15 cellular contexts compared by ENCODE assay signal in genomic region chr18:57631697-57632096, GRCh38. TPM values are rescaled to one million over a fixed set of nuclear protein-coding genes. Genes with fewer than 3 reads are reported as not detected.
DNase-seq lines count a peak whose midpoint lies in the region; ATAC-seq and TF ChIP-seq lines count a peak whose summit lies in the region.
"Had no signal": no experiment of that assay in that cellular context is flagged by ENCODE, and none has a peak within 500 bp of the region (broad histone marks: within the 10 kb centered on the region; RNA-seq: fewer than 3 reads in every experiment).

No MANE protein-coding gene starts in this region.

- H3K4me1 Mint-ChIP-seq in activated CD8-positive, alpha-beta T cell treated with anti-CD3 and anti-CD28 coated beads for 36 hours (ENCODE audit: low read depth), result peaks cover 20% of the 10 kb centered on the region
- H3K4me1 Mint-ChIP-seq in natural killer cell, result peaks cover 10 to 22% of the 10 kb centered on the region in 2 donors

- no peaks in the 10 kb centered on the region for H3F3A ChIP-seq in smooth muscle cell (ENCODE audit: low read depth)

- intact Hi-C loops in activated CD8-positive, alpha-beta T cell treated with anti-CD3 and anti-CD28 coated beads for 36 hours (cut with micrococcal nuclease), result loop anchor here (5.0 kb wide), 1 partner anchor 211 kb away; no protein-coding TSS in a partner anchor
- intact Hi-C loops in natural killer cell (cut with micrococcal nuclease), result loop anchor here (2.0 kb wide), 1 partner anchor 45 kb away; the partner anchor contains the start of gene FECH

- no peaks in the 10 kb centered on the region for H3K9me3 ChIP-seq in smooth muscle cell (replicated peaks; ENCODE audit: low read depth)
- H3K9me3 ChIP-seq: lower lobe of right lung, suprapubic skin had no signal

- no peak for ATAC-seq in activated CD8-positive, alpha-beta T cell treated with anti-CD3 and anti-CD28 coated beads for 36 hours
- no peak for ATAC-seq in natural killer cell
- ATAC-seq: lower lobe of right lung had no signal

- H3K9me3 Mint-ChIP-seq in activated CD8-positive, alpha-beta T cell treated with anti-CD3 and anti-CD28 coated beads for 36 hours, result no peaks in the 10 kb centered on the region
- no peaks in the 10 kb centered on the region for H3K9me3 Mint-ChIP-seq in natural killer cell

- TF ChIP-seq CTCF in activated CD8-positive, alpha-beta T cell treated with anti-CD3 and anti-CD28 coated beads for 36 hours (IDR thresholded peaks at IDR 0.05), result no peak
- no peak for TF ChIP-seq CTCF in natural killer cell (IDR thresholded peaks at IDR 0.05)
- no peak for TF ChIP-seq CTCF in brain microvascular endothelial cell (IDR thresholded peaks at IDR 0.05; ENCODE audit: low read depth, low read length, missing control alignments)
- no peak for TF ChIP-seq CTCF in smooth muscle cell (IDR thresholded peaks at IDR 0.05; ENCODE audit: borderline replicate concordance, insufficient read depth, poor library complexity, severe bottlenecking)

- DNase-seq in NCI-H510A treated with DMSO at 0.1 percent for 48 hours (lab: John Stamatoyannopoulos, UW) (peak; percentile 21), NCI-H510A (lab: John Stamatoyannopoulos, UW) (no peak), DMS79 treated with DMSO at 0.1 percent for 48 hours (lab: John Stamatoyannopoulos, UW) (peak; percentile 22), natural killer cell (no peak), brain microvascular endothelial cell (no peak), glomerular visceral epithelial cell (ENCODE audit: extremely low spot score) (no peak), smooth muscle cell (lab: John Stamatoyannopoulos, UW; ENCODE audit: unreplicated experiment) (no peak)
- no peak for DNase-seq in activated CD8-positive, alpha-beta T cell treated with anti-CD3 and anti-CD28 coated beads for 36 hours
- DNase-seq: activated CD4-positive, CD25-positive, alpha-beta regulatory T cell treated with anti-CD3 and anti-CD28 coated beads, Interleukin-2, amount 50 U/mL, for 72 hours; effector memory CD4-positive, alpha-beta T cell; lower lobe of right lung; MM.1S; SHP77 had no signal

- peak overlapping the region; percentile 1 for H3K27ac Mint-ChIP-seq in activated CD8-positive, alpha-beta T cell treated with anti-CD3 and anti-CD28 coated beads for 36 hours
- H3K27ac Mint-ChIP-seq in natural killer cell, result peak overlapping the region in 1 of 2 donors; percentile 37

- H3K9ac ChIP-seq in smooth muscle cell (ENCODE audit: low read depth), result no peak overlapping the region

- CTCF ChIA-PET in activated CD8-positive, alpha-beta T cell treated with anti-CD3 and anti-CD28 coated beads for 36 hours (lab: Charles Lee), result interaction anchor here (0.9 to 1.1 kb wide), 2 partner anchors 11 to 40 kb away, joined by 3 read pairs; no protein-coding TSS in a partner anchor

- peak overlapping the region; percentile 97 for H3K4me3 Mint-ChIP-seq in activated CD8-positive, alpha-beta T cell treated with anti-CD3 and anti-CD28 coated beads for 36 hours
- H3K4me3 Mint-ChIP-seq in natural killer cell, result peak overlapping the region; percentile 97

- peaks cover 5% of the 10 kb centered on the region for H3K36me3 Mint-ChIP-seq in activated CD8-positive, alpha-beta T cell treated with anti-CD3 and anti-CD28 coated beads for 36 hours (ENCODE audit: low read depth)
- H3K36me3 Mint-ChIP-seq in natural killer cell, result no peaks in the 10 kb centered on the region

- no peaks in the 10 kb centered on the region for H3K4me1 ChIP-seq in smooth muscle cell (ENCODE audit: low read depth)

- no peaks in the 10 kb centered on the region for H3K27me3 Mint-ChIP-seq in activated CD8-positive, alpha-beta T cell treated with anti-CD3 and anti-CD28 coated beads for 36 hours
- H3K27me3 Mint-ChIP-seq in natural killer cell (ENCODE audit: low read depth in 2 of 2), result no peaks in the 10 kb centered on the region

- POLR2A ChIA-PET in activated CD8-positive, alpha-beta T cell treated with anti-CD3 and anti-CD28 coated beads for 36 hours (lab: Charles Lee), result interaction anchor here (3.1 kb wide), 1 partner anchor 11 kb away, joined by 22 read pairs; the partner anchor contains the start of gene NARS1

- WGBS in smooth muscle cell (ENCODE audit: low lambda C conversion rate), result 100% methylated on average over 2 of the region's 2 CpGs

- in situ Hi-C loops in brain microvascular endothelial cell (cut with HindIII; ENCODE audit: low pct_ligation_motif_present, low sequenced_read_pairs), result no loop called here

- H3K27me3 ChIP-seq in brain microvascular endothelial cell (replicated peaks) (no peaks in the 10 kb centered on the region), smooth muscle cell (ENCODE audit: low read depth) (no peaks in the 10 kb centered on the region)
- H3K27me3 ChIP-seq: suprapubic skin had no signal

- H3K27ac ChIP-seq in brain microvascular endothelial cell (no peak overlapping the region), smooth muscle cell (ENCODE audit: low read depth) (no peak overlapping the region)
- H3K27ac ChIP-seq: HL-60, lower lobe of right lung, suprapubic skin had no signal

- H3K36me3 ChIP-seq in brain microvascular endothelial cell (replicated peaks) (no peaks in the 10 kb centered on the region), smooth muscle cell (ENCODE audit: low read depth) (no peaks in the 10 kb centered on the region)
- H3K36me3 ChIP-seq: lower lobe of right lung, suprapubic skin had no signal

- H3K4me3 ChIP-seq in brain microvascular endothelial cell (ENCODE audit: low read depth, low read length) (no peak overlapping the region), smooth muscle cell (no peak overlapping the region)

- no peaks in the 10 kb centered on the region for H3K79me2 ChIP-seq in smooth muscle cell (ENCODE audit: low read depth)

- no peak overlapping the region for H2AFZ ChIP-seq in smooth muscle cell (ENCODE audit: low read depth)

- no peak overlapping the region for H3K4me2 ChIP-seq in smooth muscle cell

- H4K20me1 ChIP-seq in smooth muscle cell (ENCODE audit: low read depth), result no peaks in the 10 kb centered on the region

RNA-seq across cellular contexts. Expression of gene NARS1, which starts 10.1 kb away (rescaled TPM):
- 100 to 1,000 TPM; 106 to 109 TPM for total RNA-seq in activated CD8-positive, alpha-beta T cell treated with anti-CD3 and anti-CD28 coated beads for 36 hours
- total RNA-seq in natural killer cell (10 to 100 TPM; 82.2 to 88.8 (median 84.1) TPM), smooth muscle cell (92.8 and 107 TPM in 2 replicates)
- 71.4 and 83.6 TPM in 2 replicates for polyA plus RNA-seq in smooth muscle cell

RNA-seq across cellular contexts. Expression of gene FECH, which starts 45.2 kb away (rescaled TPM):
- 10 to 100 TPM; 25.5 to 28.8 TPM for total RNA-seq in activated CD8-positive, alpha-beta T cell treated with anti-CD3 and anti-CD28 coated beads for 36 hours
- total RNA-seq in natural killer cell, result 10 to 100 TPM; 13.9 to 22.0 (median 20.6) TPM
- 44.3 and 52.5 TPM in 2 replicates for total RNA-seq in smooth muscle cell
- polyA plus RNA-seq in smooth muscle cell, result 18.1 and 27.1 TPM in 2 replicates

Comparison
In these comparisons a context has a peak if more than half of its experiments do, and no peak if none do; other contexts are left out.
1. DNase-seq: peak in NCI-H510A treated with DMSO at 0.1 percent for 48 hours (single experiment) and DMS79 treated with DMSO at 0.1 percent for 48 hours (single experiment); none in NCI-H510A (single experiment), activated CD8-positive, alpha-beta T cell treated with anti-CD3 and anti-CD28 coated beads for 36 hours (single experiment), natural killer cell (single experiment), brain microvascular endothelial cell (single experiment), glomerular visceral epithelial cell (single experiment) and smooth muscle cell (single experiment).